ENCODE assay signal across 20 cellular contexts in the genomic region with DNA sequence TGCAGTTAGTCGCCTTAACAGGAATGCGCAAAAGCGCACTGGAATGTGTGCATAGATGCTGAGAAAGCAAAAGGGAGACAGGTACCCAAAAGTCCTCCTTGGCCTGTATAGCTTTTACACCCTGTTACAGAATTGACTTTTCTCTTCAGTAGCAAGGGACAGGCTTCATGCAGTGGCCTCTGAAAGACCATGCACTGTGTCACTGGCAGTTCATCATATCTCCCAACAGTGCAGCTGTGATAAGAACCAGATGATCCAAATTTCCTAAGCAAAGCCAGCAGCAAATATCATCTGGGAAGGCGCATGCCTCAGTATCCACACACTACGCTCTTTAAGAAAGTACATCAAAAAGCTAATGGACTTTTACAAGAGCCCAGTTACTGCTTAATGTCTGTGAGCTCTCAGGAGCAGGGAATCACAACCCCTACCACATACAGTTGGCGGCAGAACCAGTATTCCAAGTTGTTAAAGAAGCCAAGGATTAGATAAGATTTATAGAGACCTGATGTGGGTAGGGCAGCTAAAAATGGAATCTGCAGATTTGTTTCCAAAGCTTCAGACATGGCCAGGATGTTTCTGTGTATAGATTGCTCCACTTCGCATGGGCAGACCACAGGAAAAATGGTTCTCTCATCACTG. TPM values are rescaled to one million over a fixed set of nuclear protein-coding genes. Genes with fewer than 3 reads are reported as not detected.
"Had no signal": no experiment of that assay in that cellular context is flagged by ENCODE, and none has a peak within 500 bp of the region (broad histone marks: within the 10 kb centered on the region; RNA-seq: fewer than 3 reads in every experiment).

No MANE protein-coding gene starts in this region.

- DNase-seq: activated CD4-positive, alpha-beta T cell treated with anti-CD3 and anti-CD28 coated beads, Interleukin-2, amount 10 ng/mL, durations not matched to agents 24 days and 14 days; activated CD4-positive, CD25-positive, alpha-beta regulatory T cell; activated CD8-positive, alpha-beta T cell treated with anti-CD3 and anti-CD28 coated beads for 36 hours; activated naive CD4-positive, alpha-beta T cell; activated naive CD8-positive, alpha-beta T cell treated with anti-CD3 and anti-CD28 coated beads for 36 hours; activated T-cell treated with anti-CD3 and anti-CD28 coated beads, Interleukin-2, amount 50 U/mL, for 1 hour; amniotic stem cell; dermis blood vessel endothelial cell; effector memory CD4-positive, alpha-beta T cell; foreskin fibroblast; left cardiac atrium; occipital lobe; right lobe of liver; small intestine; stimulated activated CD4-positive, alpha-beta T cell treated with anti-CD3 and anti-CD28 coated beads, Interleukin-4, amount 100 ng/mL, for 1 hour; stimulated activated naive CD8-positive, alpha-beta T cell treated with anti-CD3 and anti-CD28 coated beads, Interleukin-15, amount 100 ng/mL, for 72 hours; T-cell; testis had no signal

- H3K4me1 ChIP-seq: right lobe of liver, testis had no signal

- H3K36me3 ChIP-seq: esophagus muscularis mucosa, right lobe of liver had no signal

- H3K27ac ChIP-seq: esophagus muscularis mucosa, right lobe of liver, testis had no signal

- ATAC-seq: activated CD8-positive, alpha-beta T cell treated with anti-CD3 and anti-CD28 coated beads for 36 hours; activated T-helper 17 cell treated with anti-CD3 and anti-CD28 coated beads, Interleukin-2, amount 50 U/mL, for 72 hours; stimulated activated naive CD8-positive, alpha-beta T cell treated with anti-CD3 and anti-CD28 coated beads, Interleukin-15, amount 100 ng/mL, for 72 hours; T-cell had no signal

- H3K9me3 ChIP-seq: esophagus muscularis mucosa, right lobe of liver, testis had no signal

- H3K27me3 ChIP-seq: esophagus muscularis mucosa, right lobe of liver, testis had no signal

- H3K4me3 ChIP-seq: esophagus muscularis mucosa, right lobe of liver, testis had no signal

RNA-seq across cellular contexts. Expression of a gene that starts 25.1 kb away (rescaled TPM):
- total RNA-seq: activated CD4-positive, alpha-beta T cell treated with anti-CD3 and anti-CD28 coated beads, Interleukin-2, amount 10 ng/mL, durations not matched to agents 24 days and 14 days; activated CD8-positive, alpha-beta T cell treated with anti-CD3 and anti-CD28 coated beads for 36 hours; activated naive CD8-positive, alpha-beta T cell treated with anti-CD3 and anti-CD28 coated beads for 36 hours; activated T-helper 17 cell treated with anti-CD3 and anti-CD28 coated beads, Interleukin-2, amount 50 U/mL, for 72 hours had no signal
